19 cellular contexts compared by ENCODE assay signal in the genomic region with DNA sequence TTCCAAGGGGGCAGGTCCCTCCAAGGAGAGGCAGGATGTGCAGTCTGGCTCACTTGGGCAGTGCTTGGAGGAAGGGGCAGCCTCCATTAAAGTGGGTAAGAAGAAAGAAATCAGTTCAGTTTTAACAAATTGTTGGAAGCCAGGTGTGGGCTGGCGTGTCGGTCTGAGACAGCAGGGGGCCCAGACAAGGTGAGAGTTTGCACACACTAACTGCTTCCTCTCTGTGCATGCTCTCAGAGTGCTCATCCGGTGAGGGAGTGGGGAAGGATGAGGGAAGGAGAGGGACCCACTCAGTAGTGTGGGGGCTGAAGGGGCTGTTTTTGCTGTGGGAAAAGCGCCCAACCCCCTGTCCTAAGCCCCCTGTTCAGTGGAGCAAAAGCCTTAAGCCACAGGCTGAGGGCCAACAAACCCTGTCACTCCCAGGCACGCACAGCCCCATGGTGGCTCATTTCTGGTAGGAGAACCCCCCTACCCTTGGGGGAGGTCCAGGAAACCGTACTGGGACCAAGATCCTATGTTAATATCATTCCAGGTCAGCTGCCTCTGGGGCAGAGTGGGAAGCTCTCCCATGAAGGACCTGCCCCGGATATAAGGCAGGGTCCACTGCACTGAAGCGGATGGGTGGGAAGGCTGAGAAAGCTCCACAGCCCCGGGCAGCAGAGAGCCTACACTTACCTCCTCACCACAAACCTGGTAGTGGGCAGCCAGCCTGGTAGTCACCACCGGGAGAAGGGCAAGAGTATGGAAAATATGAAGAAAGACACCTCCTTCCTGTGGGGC. TPM values are rescaled to one million over a fixed set of nuclear protein-coding genes. Genes with fewer than 3 reads are reported as not detected.
DNase-seq lines count a peak whose midpoint lies in the region; ATAC-seq, FAIRE-seq and TF ChIP-seq lines count a peak whose summit lies in the region.
"Had no signal": no experiment of that assay in that cellular context is flagged by ENCODE, and none has a peak within 500 bp of the region (broad histone marks: within the 10 kb centered on the region; RNA-seq: fewer than 3 reads in every experiment).

No MANE protein-coding gene starts in this region.

- TF ChIP-seq CTCF in HepG2 (CRISPR knock-in tag; IDR thresholded peaks at IDR 0.05) = 0 out of 2 replicates have a peak, but pooled peaks have one; percentile 6
- no peak for TF ChIP-seq CTCF in right lobe of liver (IDR thresholded peaks at IDR 0.05)
- no peak for TF ChIP-seq CTCF in endothelial cell (IDR thresholded peaks at IDR 0.05; ENCODE audit: unreplicated experiment)

- H3K27me3 ChIP-seq in HepG2 (ENCODE audit: control insufficient read depth in 1 of 2, insufficient read depth in 2 of 2, low read length in 2 of 2) (peaks cover 0 to 11% of the 10 kb centered on the region in 2 experiments; a peak in 3 of 5 replicates), right lobe of liver (no peaks in the 10 kb centered on the region)
- H3K27me3 ChIP-seq: MG63 had no signal

- H3K36me3 ChIP-seq in HepG2 (replicated peaks in 1 of 2; ENCODE audit: control insufficient read depth in 1 of 2, insufficient read depth in 2 of 2, low read length in 2 of 2) (no peaks in the 10 kb centered on the region), right lobe of liver (no peaks in the 10 kb centered on the region)
- H3K36me3 ChIP-seq: MG63 had no signal

- no peak overlapping the region for H2AFZ ChIP-seq in HepG2 (ENCODE audit: low read length)

- H4K20me1 ChIP-seq in HepG2 (ENCODE audit: insufficient read depth, low read length) = no peaks in the 10 kb centered on the region

- no peaks in the 10 kb centered on the region for H3K9me3 ChIP-seq in HepG2 (ENCODE audit: low read length)
- no peaks in the 10 kb centered on the region for H3K9me3 ChIP-seq in right lobe of liver
- H3K9me3 ChIP-seq: MG63 had no signal

- TF ChIP-seq POLR2A in HepG2 (IDR thresholded peaks at IDR 0.05; ENCODE audit: insufficient read depth in 1 of 2, low read depth in 2 of 2, low read length in 2 of 2) = no peak
- no peak for TF ChIP-seq POLR2A in right lobe of liver (IDR thresholded peaks at IDR 0.05)

- H3K9ac ChIP-seq in HepG2 (ENCODE audit: insufficient read depth, low read depth, low read length) = no peak overlapping the region

- WGBS in HepG2 (ENCODE audit: low lambda C conversion rate) = 28% methylated on average over 9 of the region's 10 CpGs
- WGBS in right lobe of liver (ENCODE audit: insufficient coverage, low coverage, low lambda C conversion rate, missing lambda C conversion rate) = 66% methylated on average over 3 of the region's 10 CpGs

- ATAC-seq in HepG2 (peak; percentile 36; the same call in 2 of the 3 replicates), right lobe of liver (no peak)
- no peak for ATAC-seq in stimulated activated naive B cell treated with anti-CD40 and anti-IgM and Interleukin-4, amounts not matched to agents 10 μg/mL and 1 μg/mL and 100 μg/mL, for 72 hours (replicated peaks)

- peaks cover 4% of the 10 kb centered on the region for H3K9me3 Mint-ChIP-seq in endothelial cell (ENCODE audit: unreplicated experiment)
- H3K9me3 Mint-ChIP-seq in stimulated activated naive B cell treated with anti-CD40 and anti-IgM and Interleukin-4, amounts not matched to agents 10 μg/mL and 1 μg/mL and 100 μg/mL, for 72 hours = peaks cover 0 to 3% of the 10 kb centered on the region in 2 donors
- H3K9me3 Mint-ChIP-seq: CD4-positive, alpha-beta T cell had no signal

- H3K4me1 ChIP-seq in HepG2 (ENCODE audit: insufficient read depth, low read length) (peaks cover 40% of the 10 kb centered on the region), right lobe of liver (peaks cover 0 to 19% (median 4%) of the 10 kb centered on the region in 4 donors)

- intact Hi-C loops in HepG2 (cut with micrococcal nuclease; ENCODE audit: unreplicated experiment) = no loop called here
- intact Hi-C loops in right lobe of liver (cut with DNase I) = no loop called here

- peaks cover 5% of the 10 kb centered on the region for H3K27me3 Mint-ChIP-seq in endothelial cell (ENCODE audit: unreplicated experiment)
- peaks cover 9 to 22% of the 10 kb centered on the region in 2 donors for H3K27me3 Mint-ChIP-seq in stimulated activated naive B cell treated with anti-CD40 and anti-IgM and Interleukin-4, amounts not matched to agents 10 μg/mL and 1 μg/mL and 100 μg/mL, for 72 hours
- H3K27me3 Mint-ChIP-seq: CD4-positive, alpha-beta T cell had no signal

- FAIRE-seq in HepG2 (lab: Jason Lieb, UNC) = no peak
- FAIRE-seq: H1, RCC 7860 had no signal

- peak overlapping the region; percentile 3 for H3K4me3 Mint-ChIP-seq in endothelial cell (ENCODE audit: unreplicated experiment)
- H3K4me3 Mint-ChIP-seq in stimulated activated naive B cell treated with anti-CD40 and anti-IgM and Interleukin-4, amounts not matched to agents 10 μg/mL and 1 μg/mL and 100 μg/mL, for 72 hours = no peak overlapping the region
- H3K4me3 Mint-ChIP-seq: CD4-positive, alpha-beta T cell had no signal

- no TSS peak for BruUV-seq in HepG2 (replicated peaks; lab: Mats Ljungman, UMichigan)

- H3K27ac Mint-ChIP-seq in endothelial cell (ENCODE audit: unreplicated experiment) = no peak overlapping the region
- H3K27ac Mint-ChIP-seq in stimulated activated naive B cell treated with anti-CD40 and anti-IgM and Interleukin-4, amounts not matched to agents 10 μg/mL and 1 μg/mL and 100 μg/mL, for 72 hours = peak overlapping the region; percentile 16
- H3K27ac Mint-ChIP-seq: CD4-positive, alpha-beta T cell had no signal

- peaks cover 14% of the 10 kb centered on the region for H3K4me1 Mint-ChIP-seq in endothelial cell (ENCODE audit: unreplicated experiment)
- H3K4me1 Mint-ChIP-seq in stimulated activated naive B cell treated with anti-CD40 and anti-IgM and Interleukin-4, amounts not matched to agents 10 μg/mL and 1 μg/mL and 100 μg/mL, for 72 hours = no peaks in the 10 kb centered on the region

- TF ChIP-seq EP300 in HepG2 (IDR thresholded peaks at IDR 0.05; ENCODE audit: low read depth in 2 of 2, low read length in 2 of 2) = no peak
- no peak for TF ChIP-seq EP300 in HepG2 (CRISPR knock-in tag; IDR thresholded peaks at IDR 0.05; ENCODE audit: borderline replicate concordance)

- TF ChIP-seq RAD21 in HepG2 (CRISPR knock-in tag; IDR thresholded peaks at IDR 0.05) = no peak

- DNase-seq in HepG2 (ENCODE audit: low spot score) (no peak), right lobe of liver (no peak), NCI-H146 (lab: John Stamatoyannopoulos, UW) (peak; percentile 59), endothelial cell (ENCODE audit: low spot score) (no peak), DMS53 treated with DMSO at 0.1 percent for 48 hours (lab: John Stamatoyannopoulos, UW; ENCODE audit: unreplicated experiment) (no peak), HT-29 (ENCODE audit: low spot score) (no peak)
- no peak for DNase-seq in stimulated activated naive B cell treated with anti-CD40 and anti-IgM and Interleukin-4, amounts not matched to agents 10 μg/mL and 1 μg/mL and 100 μg/mL, for 72 hours
- no peak for DNase-seq in effector CD4-positive, alpha-beta T cell
- DNase-seq: ACHN; Calu3; CD4-positive, alpha-beta T cell; DMS79; MG63; NCI-H1092 treated with DMSO at 0.1 percent for 48 hours; NCI-H187 treated with DMSO at 0.1 percent for 48 hours; NCI-H446 treated with DMSO at 0.1 percent for 48 hours; SHP77 treated with DMSO at 0.1 percent for 48 hours had no signal

- no peak overlapping the region for H3K27ac ChIP-seq in HepG2 (ENCODE audit: extremely low read length, insufficient read depth, low read length)
- H3K27ac ChIP-seq in right lobe of liver = no peak overlapping the region

- POLR2A ChIA-PET in HepG2 (lab: Yijun Ruan, JAX) = no interaction called here

- CTCF ChIA-PET in HepG2 (lab: Yijun Ruan, JAX; ENCODE audit: low intra/inter-chr PET ratio, low total read pairs) = interaction anchor here (0.9 kb wide), 1 partner anchor 10 kb away, joined by 3 read pairs; no protein-coding TSS in a partner anchor

- no peak overlapping the region for H3K4me2 ChIP-seq in HepG2 (ENCODE audit: low read depth, low read length)

- no peaks in the 10 kb centered on the region for H3K79me2 ChIP-seq in HepG2 (ENCODE audit: insufficient read depth, low read length)

- H3K4me3 ChIP-seq in HepG2 (replicated peaks in 1 of 3; ENCODE audit: insufficient read depth in 1 of 3, low read depth in 2 of 3, low read length in 3 of 3) (no peak overlapping the region), right lobe of liver (no peak overlapping the region)
- H3K4me3 ChIP-seq: MG63 had no signal

- no peaks in the 10 kb centered on the region for H3K36me3 Mint-ChIP-seq in endothelial cell (ENCODE audit: low read depth, unreplicated experiment)
- H3K36me3 Mint-ChIP-seq in stimulated activated naive B cell treated with anti-CD40 and anti-IgM and Interleukin-4, amounts not matched to agents 10 μg/mL and 1 μg/mL and 100 μg/mL, for 72 hours = peaks cover 0 to 4% of the 10 kb centered on the region in 2 donors

- in situ Hi-C loops in HepG2 (cut with HindIII; ENCODE audit: extremely low pct_ligation_motif_present, low pct_unique_long_range_greater_than_20kb) = no loop called here

RNA-seq across cellular contexts. Expression of gene PCBD1, which starts 5.1 kb away (rescaled TPM):
- total RNA-seq in HepG2 (2016; rRNA removed; fragmentation: Illumina TruSeq; extraction: Trizol) (168 and 177 TPM in 2 replicates), right lobe of liver (100 to 1,000 TPM; 165 to 375 (median 230) TPM), endothelial cell (ENCODE audit: unreplicated experiment) (23.9 TPM)
- 166 and 201 TPM in 2 replicates for total RNA-seq in HepG2 (2016; cell fraction: cytosol; rRNA removed; fragmentation: Illumina TruSeq; extraction: Trizol; ENCODE audit: low read depth)
- 178 and 182 TPM in 2 replicates for total RNA-seq in HepG2 (2016; cell fraction: insoluble cytoplasmic fraction; rRNA removed; fragmentation: Illumina TruSeq; extraction: Trizol)
- total RNA-seq in HepG2 (2016; cell fraction: membrane; rRNA removed; fragmentation: Illumina TruSeq; extraction: Trizol) = 211 and 254 TPM in 2 replicates
- total RNA-seq in HepG2 (2016; cell fraction: nucleus; rRNA removed; fragmentation: Illumina TruSeq; extraction: Trizol) = 58.9 and 64.6 TPM in 2 replicates
- polyA plus RNA-seq in HepG2 (2011; rRNA removed) = 95.3 and 98.9 TPM in 2 replicates
- polyA plus RNA-seq in HepG2 (2011; cell fraction: cytosol; rRNA removed) = 107 and 123 TPM in 2 replicates
- 40.3 and 45.6 TPM in 2 replicates for polyA plus RNA-seq in HepG2 (2011; cell fraction: nucleus; rRNA removed)
- polyA plus RNA-seq in HepG2 (2012) = 117 and 152 TPM in 2 replicates
- polyA plus RNA-seq in HepG2 (2016; cell fraction: cytosol; fragmentation: Illumina TruSeq; extraction: Trizol; ENCODE audit: low read depth) = 235 and 300 TPM in 2 replicates
- 237 and 249 TPM in 2 replicates for polyA plus RNA-seq in HepG2 (2016; cell fraction: insoluble cytoplasmic fraction; fragmentation: Illumina TruSeq; extraction: Trizol; ENCODE audit: low read depth)
- polyA plus RNA-seq in HepG2 (2016; cell fraction: membrane; fragmentation: Illumina TruSeq; extraction: Trizol; ENCODE audit: low read depth) = 271 and 309 TPM in 2 replicates
- polyA plus RNA-seq in HepG2 (2016; cell fraction: nucleus; fragmentation: Illumina TruSeq; extraction: Trizol; ENCODE audit: insufficient read depth, low read depth) = 131 and 135 TPM in 2 replicates
- 47.4 and 68.6 TPM in 2 replicates for polyA minus RNA-seq in HepG2 (2011; rRNA and poly(A)+ RNA removed; ENCODE audit: low replicate concordance)
- 36.4 and 44.0 TPM in 2 replicates for polyA minus RNA-seq in HepG2 (2011; cell fraction: cytosol; rRNA and poly(A)+ RNA removed)
- 21.6 and 28.6 TPM in 2 replicates for polyA minus RNA-seq in HepG2 (2011; cell fraction: nucleus; rRNA and poly(A)+ RNA removed)
- 147 TPM in 2 replicates for total RNA-seq in HT-29 (2014; rRNA removed; shearing (Covaris generic))
